21 cellular contexts compared by ENCODE assay signal in the genomic region with DNA sequence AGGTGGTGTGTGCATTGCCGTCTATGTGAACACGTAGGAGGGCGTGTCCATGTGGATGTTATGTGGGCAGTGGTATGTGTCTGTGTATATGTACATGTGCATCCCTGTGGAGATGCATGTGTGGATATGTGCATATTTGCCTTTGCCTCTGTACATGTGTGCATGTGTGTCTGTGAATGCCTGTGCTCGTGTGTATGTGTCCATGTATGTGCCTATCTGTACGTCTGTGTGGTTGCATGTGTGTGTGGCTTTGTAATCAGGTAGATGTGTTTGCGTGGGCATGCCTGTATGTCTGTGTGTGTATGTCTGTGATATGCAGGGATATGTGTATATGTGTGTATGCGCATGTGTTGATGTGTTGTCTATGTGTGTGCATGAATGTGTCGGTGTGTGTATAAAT. TPM values are rescaled to one million over a fixed set of nuclear protein-coding genes. Genes with fewer than 3 reads are reported as not detected.
"Had no signal": no experiment of that assay in that cellular context is flagged by ENCODE, and none has a peak within 500 bp of the region (broad histone marks: within the 10 kb centered on the region; RNA-seq: fewer than 3 reads in every experiment).

No MANE protein-coding gene starts in this region.

- H3K4me3 ChIP-seq: body of pancreas, coronary artery, mucosa of descending colon, testis, upper lobe of right lung had no signal

- H3K9me3 ChIP-seq: body of pancreas, mucosa of descending colon, testis, upper lobe of right lung had no signal

- ATAC-seq: activated CD8-positive, alpha-beta T cell treated with anti-CD3 and anti-CD28 coated beads for 36 hours; body of pancreas; right cardiac atrium; stimulated activated effector memory CD8-positive, alpha-beta T cell treated with anti-CD3 and anti-CD28 coated beads, Interleukin-12 subunit alpha, Interleukin-12 subunit beta, amount 100 ng/mL, for 72 hours; upper lobe of right lung had no signal

- FAIRE-seq: small intestine had no signal

- H3K4me3 Mint-ChIP-seq: activated B cell treated with CpG ODN at 0.5 μM for 24 hours; activated CD8-positive, alpha-beta T cell treated with anti-CD3 and anti-CD28 coated beads for 36 hours; activated T-helper 1 cell treated with anti-CD3 and anti-CD28 coated beads, Interleukin-12 subunit alpha, Interleukin-12 subunit beta, Interleukin-2, Interleukin-4 antibody, amounts not matched to agents 30 ng/mL and 10 ng/mL and 1 ng/mL, durations not matched to agents 14 hours and 24 hours and 36 hours; central memory CD8-positive, alpha-beta T cell; naive B cell; neural crest cell; stimulated activated effector memory CD8-positive, alpha-beta T cell treated with anti-CD3 and anti-CD28 coated beads, Interleukin-12 subunit alpha, Interleukin-12 subunit beta, amount 100 ng/mL, for 72 hours had no signal

- H3K27me3 Mint-ChIP-seq: activated CD8-positive, alpha-beta T cell treated with anti-CD3 and anti-CD28 coated beads for 36 hours; progenitor cell of endocrine pancreas had no signal

- H3K27me3 ChIP-seq: body of pancreas, testis, upper lobe of right lung had no signal

- H3K4me1 Mint-ChIP-seq: activated B cell treated with CpG ODN at 0.5 μM for 24 hours; central memory CD8-positive, alpha-beta T cell; naive B cell; stimulated activated effector memory CD8-positive, alpha-beta T cell treated with anti-CD3 and anti-CD28 coated beads, Interleukin-12 subunit alpha, Interleukin-12 subunit beta, amount 100 ng/mL, for 72 hours had no signal

- H3K36me3 Mint-ChIP-seq: naive B cell; stimulated activated effector memory CD8-positive, alpha-beta T cell treated with anti-CD3 and anti-CD28 coated beads, Interleukin-12 subunit alpha, Interleukin-12 subunit beta, amount 100 ng/mL, for 72 hours had no signal

- H3K36me3 ChIP-seq: upper lobe of right lung had no signal

- DNase-seq: activated B cell treated with CpG ODN at 0.5 μM for 24 hours; activated CD4-positive, alpha-beta T cell treated with anti-CD3 and anti-CD28 coated beads for 4 hours; activated CD8-positive, alpha-beta T cell treated with anti-CD3 and anti-CD28 coated beads for 36 hours; activated naive CD4-positive, alpha-beta T cell treated with Interleukin-2 at 50 U/mL for 16 hours; mesenchymal stem cell; mucosa of descending colon; naive B cell; right cardiac atrium; small intestine; stimulated activated CD4-positive, alpha-beta T cell treated with anti-CD3 and anti-CD28 coated beads, Interleukin-4, amount 100 ng/mL, for 24 hours; T-helper 1 cell; T-helper 9 cell; testis; upper lobe of right lung had no signal

- H3K9me3 Mint-ChIP-seq: activated B cell treated with CpG ODN at 0.5 μM for 24 hours; activated CD8-positive, alpha-beta T cell treated with anti-CD3 and anti-CD28 coated beads for 36 hours; activated T-helper 1 cell treated with anti-CD3 and anti-CD28 coated beads, Interleukin-12 subunit alpha, Interleukin-12 subunit beta, Interleukin-2, Interleukin-4 antibody, amounts not matched to agents 30 ng/mL and 10 ng/mL and 1 ng/mL, durations not matched to agents 14 hours and 24 hours and 36 hours; central memory CD8-positive, alpha-beta T cell; naive B cell; neural crest cell; stimulated activated effector memory CD8-positive, alpha-beta T cell treated with anti-CD3 and anti-CD28 coated beads, Interleukin-12 subunit alpha, Interleukin-12 subunit beta, amount 100 ng/mL, for 72 hours had no signal

- H3K27ac Mint-ChIP-seq: activated B cell treated with CpG ODN at 0.5 μM for 24 hours; activated CD8-positive, alpha-beta T cell treated with anti-CD3 and anti-CD28 coated beads for 36 hours; activated T-helper 1 cell treated with anti-CD3 and anti-CD28 coated beads, Interleukin-12 subunit alpha, Interleukin-12 subunit beta, Interleukin-2, Interleukin-4 antibody, amounts not matched to agents 30 ng/mL and 10 ng/mL and 1 ng/mL, durations not matched to agents 14 hours and 24 hours and 36 hours; naive B cell; progenitor cell of endocrine pancreas; stimulated activated effector memory CD8-positive, alpha-beta T cell treated with anti-CD3 and anti-CD28 coated beads, Interleukin-12 subunit alpha, Interleukin-12 subunit beta, amount 100 ng/mL, for 72 hours had no signal

- H3K4me1 ChIP-seq: body of pancreas, testis, upper lobe of right lung had no signal

- H3K27ac ChIP-seq: body of pancreas, coronary artery, testis, upper lobe of right lung had no signal

RNA-seq across cellular contexts. Expression of gene ADCY1, which starts 19.7 kb away (rescaled TPM):
- total RNA-seq: activated B cell treated with CpG ODN at 0.5 μM for 24 hours had no signal
